8 cellular contexts compared by ENCODE assay signal in genomic region chr19:43464089-43464775, GRCh38. TPM values are rescaled to one million over a fixed set of nuclear protein-coding genes. Genes with fewer than 3 reads are reported as not detected.
A peak's percentile ranks its signal among the peaks of the same experiment; 100 is the strongest.
DNase-seq lines count a peak whose midpoint lies in the region; ATAC-seq and TF ChIP-seq lines count a peak whose summit lies in the region.

No MANE protein-coding gene starts in this region.

- H3K9me3 Mint-ChIP-seq in glutamatergic neuron (ENCODE audit: unreplicated experiment): peaks cover 2% of the 10 kb centered on the region

- H3K4me3 ChIP-seq in BLaER1 treated with 17β-estradiol and CSF1 and Interleukin-3, amounts not matched to agents 10 nM and 100 nM: peak overlapping the region; percentile 57 to 77 (median 70)
- peak overlapping the region; percentile 90 for H3K4me3 ChIP-seq in HUES6 (ENCODE audit: low read depth, low read length)
- H3K4me3 ChIP-seq in trophoblast cell (ENCODE audit: low read depth, low read length): peak overlapping the region; percentile 76

- H4K91ac ChIP-seq in trophoblast cell (ENCODE audit: low read depth, low read length): no peak overlapping the region

- H3K79me1 ChIP-seq in trophoblast cell (ENCODE audit: low read length): peaks cover 9% of the 10 kb centered on the region

- peak overlapping the region; percentile 73 for H3K27ac Mint-ChIP-seq in glutamatergic neuron (ENCODE audit: unreplicated experiment)

- H4K20me1 ChIP-seq in BLaER1 treated with 17β-estradiol and CSF1 and Interleukin-3, amounts not matched to agents 10 nM and 100 nM: no peaks in the 10 kb centered on the region

- no peak overlapping the region for H3K14ac ChIP-seq in trophoblast cell (ENCODE audit: low read length)

- H3K36me3 ChIP-seq in BLaER1 treated with 17β-estradiol and CSF1 and Interleukin-3, amounts not matched to agents 10 nM and 100 nM: no peaks in the 10 kb centered on the region
- H3K36me3 ChIP-seq in HUES6 (ENCODE audit: control insufficient read depth, insufficient read depth, low read length) (no peaks in the 10 kb centered on the region), trophoblast cell (ENCODE audit: control insufficient read depth in 1 of 2, insufficient read depth in 2 of 2, low read length in 2 of 2) (no peaks in the 10 kb centered on the region)

- H3K18ac ChIP-seq in trophoblast cell (ENCODE audit: low read length): no peak overlapping the region

- no peak overlapping the region for H2AK5ac ChIP-seq in trophoblast cell (ENCODE audit: low read length)

- no peak overlapping the region for H2BK5ac ChIP-seq in trophoblast cell (ENCODE audit: low read depth, low read length, poor library complexity)

- H3K4ac ChIP-seq in trophoblast cell (ENCODE audit: low read depth, low read length): no peak overlapping the region

- H3K4me1 Mint-ChIP-seq in glutamatergic neuron (ENCODE audit: low read depth, unreplicated experiment): no peaks in the 10 kb centered on the region

- H3K9me3 ChIP-seq in BLaER1 treated with 17β-estradiol and CSF1 and Interleukin-3, amounts not matched to agents 10 nM and 100 nM (replicated peaks in 1 of 11): no peaks in the 10 kb centered on the region
- H3K9me3 ChIP-seq in HUES6 (ENCODE audit: control insufficient read depth, insufficient read depth, low read depth, low read length): no peaks in the 10 kb centered on the region
- peaks cover 2% of the 10 kb centered on the region for H3K9me3 ChIP-seq in trophoblast cell (ENCODE audit: insufficient read depth, low read depth, low read length)

- H2AFZ ChIP-seq in trophoblast cell (ENCODE audit: insufficient read depth, low read length, poor library complexity): peak overlapping the region; percentile 80

- no peaks in the 10 kb centered on the region for H3K36me3 Mint-ChIP-seq in glutamatergic neuron (ENCODE audit: unreplicated experiment)

- peak overlapping the region; percentile 33 to 81 (median 73) for H3K9ac ChIP-seq in BLaER1 treated with 17β-estradiol and CSF1 and Interleukin-3, amounts not matched to agents 10 nM and 100 nM
- H3K9ac ChIP-seq in HUES6 (ENCODE audit: low read length): peak overlapping the region; percentile 11
- H3K9ac ChIP-seq in trophoblast cell (ENCODE audit: low read length): no peak overlapping the region

- peaks cover 10% of the 10 kb centered on the region for H3K27me3 Mint-ChIP-seq in glutamatergic neuron (ENCODE audit: unreplicated experiment)

- peak; percentile 55 to 58 for DNase-seq in activated T-helper 1 cell treated with anti-CD3 and anti-CD28 coated beads, Interleukin-2, amount 50 U/mL, for 16 hours (ENCODE audit: low read depth in 1 of 2, low spot score in 1 of 2)
- peak; percentile 75 for DNase-seq in glutamatergic neuron
- DNase-seq in trophoblast cell: peak in 1 of 2 donors; percentile 75
- DNase-seq in NOMO-1 treated with dmso at 0.1 percent for 144 hours (lab: John Stamatoyannopoulos, UW; ENCODE audit: unreplicated experiment): no peak
- DNase-seq in NCI-H524 treated with DMSO at 0.1 percent for 48 hours (lab: John Stamatoyannopoulos, UW): no peak

- H3K4me3 Mint-ChIP-seq in glutamatergic neuron (ENCODE audit: unreplicated experiment): peak overlapping the region; percentile 98

- no peak for TF ChIP-seq CTCF in glutamatergic neuron (IDR thresholded peaks at IDR 0.05; ENCODE audit: partially characterized antibody, unreplicated experiment)

- peak overlapping the region in 10 of 11 experiments; percentile 47 to 74 (median 67); a peak in 19 of 22 replicates for H3K27ac ChIP-seq in BLaER1 treated with 17β-estradiol and CSF1 and Interleukin-3, amounts not matched to agents 10 nM and 100 nM
- H3K27ac ChIP-seq in HUES6 (ENCODE audit: low read depth, low read length) (no peak overlapping the region), trophoblast cell (ENCODE audit: low read depth, low read length) (no peak overlapping the region)

- H3K27me3 ChIP-seq in BLaER1 treated with 17β-estradiol and CSF1 and Interleukin-3, amounts not matched to agents 10 nM and 100 nM: 0 out of 22 replicates have a peak, but pooled peaks cover 0 to 4% (median 0%) of the 10 kb centered on the region in 11 experiments
- peaks cover 33% of the 10 kb centered on the region for H3K27me3 ChIP-seq in HUES6 (ENCODE audit: control insufficient read depth, insufficient read depth, low read length)
- no peaks in the 10 kb centered on the region for H3K27me3 ChIP-seq in trophoblast cell (ENCODE audit: insufficient read depth, low read length)

- WGBS in trophoblast cell (ENCODE audit: extremely low coverage, insufficient coverage, insufficient read length): no CpG with 5 or more reads among the region's 36 CpGs

- H4K12ac ChIP-seq in trophoblast cell (ENCODE audit: low read depth, low read length): no peak overlapping the region

- peaks cover 2% of the 10 kb centered on the region for H3K79me2 ChIP-seq in trophoblast cell (ENCODE audit: control insufficient read depth, insufficient read depth, low read length, poor library complexity)

- peak overlapping the region; percentile 82 to 99 (median 93) for H3K4me2 ChIP-seq in BLaER1 treated with 17β-estradiol and CSF1 and Interleukin-3, amounts not matched to agents 10 nM and 100 nM
- H3K4me2 ChIP-seq in trophoblast cell (ENCODE audit: low read length): peak overlapping the region; percentile 83

- no peak overlapping the region for H2BK120ac ChIP-seq in trophoblast cell (ENCODE audit: insufficient read depth, low read length, poor library complexity)

- no peak overlapping the region for H2BK12ac ChIP-seq in trophoblast cell (ENCODE audit: low read length)

- peaks cover 27 to 69% (median 46%) of the 10 kb centered on the region in 10 experiments for H3K4me1 ChIP-seq in BLaER1 treated with 17β-estradiol and CSF1 and Interleukin-3, amounts not matched to agents 10 nM and 100 nM
- peaks cover 14% of the 10 kb centered on the region for H3K4me1 ChIP-seq in HUES6 (ENCODE audit: control insufficient read depth, insufficient read depth, low read length)
- H3K4me1 ChIP-seq in trophoblast cell (ENCODE audit: control insufficient read depth in 1 of 2, insufficient read depth in 2 of 2, low read length in 2 of 2): peaks cover 7 to 23% of the 10 kb centered on the region in 2 experiments

- H3K23ac ChIP-seq in trophoblast cell (ENCODE audit: low read length): no peak overlapping the region

- peak overlapping the region; percentile 40 for H4K8ac ChIP-seq in trophoblast cell (ENCODE audit: low read depth, low read length)

- ATAC-seq in GM19463 (IDR thresholded peaks at IDR 0.05; ENCODE audit: unreplicated experiment): peak; percentile 32

RNA-seq across cellular contexts. Expression of gene LYPD3, which starts 1.2 kb away (rescaled TPM):
- total RNA-seq in glutamatergic neuron (ENCODE audit: unreplicated experiment): 0.56 TPM
- 44.9 and 48.1 TPM in 2 replicates for polyA plus RNA-seq in trophoblast cell (2013)

RNA-seq across cellular contexts. Expression of gene PHLDB3, which starts 40.3 kb away (rescaled TPM):
- 6.8 TPM for total RNA-seq in glutamatergic neuron (ENCODE audit: unreplicated experiment)
- polyA plus RNA-seq in trophoblast cell (2013): 81.5 and 87.5 TPM in 2 replicates

RNA-seq across cellular contexts. Expression of gene TEX101, which starts 49.5 kb away (rescaled TPM):
- total RNA-seq in glutamatergic neuron (ENCODE audit: unreplicated experiment): not detected
- 0.11 and 0.18 TPM in 2 replicates for polyA plus RNA-seq in trophoblast cell (2013)

Comparison
In these comparisons a context has a peak if more than half of its experiments do, and no peak if none do; other contexts are left out.
1. H3K27ac ChIP-seq: peak in BLaER1 treated with 17β-estradiol and CSF1 and Interleukin-3, amounts not matched to agents 10 nM and 100 nM (10 of 11); none in HUES6 (single experiment) and trophoblast cell (single experiment).
2. DNase-seq: peak in activated T-helper 1 cell treated with anti-CD3 and anti-CD28 coated beads, Interleukin-2, amount 50 U/mL, for 16 hours (2 of 2) and glutamatergic neuron (single experiment); none in NOMO-1 treated with dmso at 0.1 percent for 144 hours (single experiment) and NCI-H524 treated with DMSO at 0.1 percent for 48 hours (single experiment).
3. Peak in every context shown above with its lines, with median percentiles within 50 percentile points of each other: H3K4me3 ChIP-seq.